In genomic region chr1:217134857-217135568, GRCh38 we compare ENCODE assay signal across 8 cellular contexts.
DNase-seq lines count a peak whose midpoint lies in the region; FAIRE-seq and TF ChIP-seq lines count a peak whose summit lies in the region.

No MANE protein-coding gene starts in this region.

- no peak for FAIRE-seq in HTR-8/SVneo (lab: Jason Lieb, UNC)

- TF ChIP-seq CTCF in choroid plexus epithelial cell (conservative IDR thresholded peaks at IDR 0.05; ENCODE audit: low read depth, low read length) = no peak

- peaks cover 0 to 40% of the 10 kb centered on the region in 2 donors for H3K4me1 ChIP-seq in muscle layer of duodenum (ENCODE audit: control insufficient read depth in 1 of 2, insufficient read depth in 2 of 2, low read length in 2 of 2)

- peaks cover 36% of the 10 kb centered on the region for H3K27me3 ChIP-seq in muscle layer of duodenum (ENCODE audit: low read depth, low read length)

- peak overlapping the region; percentile 52 for H3K4me3 ChIP-seq in choroid plexus epithelial cell (ENCODE audit: low read depth, low read length)
- peak overlapping the region; percentile 55 to 78 for H3K4me3 ChIP-seq in muscle layer of duodenum (ENCODE audit: low read depth in 1 of 2, low read length in 2 of 2)

- in situ Hi-C loops in Caki2 (cut with HindIII; ENCODE audit: low pct_unique_long_range_greater_than_20kb, low sequenced_read_pairs) = no loop called here

- H3K27ac ChIP-seq in muscle layer of duodenum (ENCODE audit: low read length) = no peak overlapping the region

- H3K9me3 ChIP-seq in muscle layer of duodenum (ENCODE audit: control insufficient read depth in 1 of 2, low read length in 2 of 2) = no peaks in the 10 kb centered on the region

- H3K36me3 ChIP-seq in muscle layer of duodenum (ENCODE audit: control insufficient read depth in 1 of 2, insufficient read depth in 2 of 2, low read length in 2 of 2) = no peaks in the 10 kb centered on the region

- peak; percentile 39 for DNase-seq in Caki2 (ENCODE audit: low read depth)
- DNase-seq in HTR-8/SVneo (ENCODE audit: insufficient read length, low spot score) = peak; percentile 10
- DNase-seq in choroid plexus epithelial cell (ENCODE audit: low read depth) = no peak
- no peak for DNase-seq in germinal center (ENCODE audit: low spot score)
- DNase-seq in GF-D8 (lab: John Stamatoyannopoulos, UW) = no peak
- DNase-seq in anterior cingulate cortex (lab: John Stamatoyannopoulos, UW) = no peak
- no peak for DNase-seq in amniotic stem cell (lab: John Stamatoyannopoulos, UW)

Comparison
In these comparisons a context has a peak if more than half of its experiments do, and no peak if none do; other contexts are left out.
1. DNase-seq: peak in Caki2 (single experiment) and HTR-8/SVneo (single experiment); none in choroid plexus epithelial cell (single experiment), germinal center (single experiment), GF-D8 (single experiment), anterior cingulate cortex (0 of 58) and amniotic stem cell (single experiment).